ENCODE assay signal across 20 cellular contexts in the genomic region with DNA sequence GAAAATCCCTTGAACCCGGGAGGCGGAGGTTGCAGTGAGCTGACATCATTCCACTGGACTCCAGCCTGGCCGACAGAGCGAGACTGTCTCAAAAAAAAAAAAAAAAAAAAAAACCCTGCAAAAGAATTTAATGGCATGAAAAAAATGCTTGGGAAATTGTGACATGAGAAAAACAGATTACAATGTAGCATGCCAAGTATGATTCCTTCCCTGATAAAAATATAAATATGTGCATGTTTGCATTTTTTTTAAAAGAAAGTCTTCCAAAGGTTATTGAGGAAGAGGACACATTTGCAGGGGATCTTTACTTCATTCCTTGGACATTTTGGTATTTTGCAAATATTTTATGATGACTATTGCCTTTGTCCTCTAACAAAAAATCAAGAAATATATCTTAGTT. TPM values are rescaled to one million over a fixed set of nuclear protein-coding genes. Genes with fewer than 3 reads are reported as not detected.
"Had no signal": no experiment of that assay in that cellular context is flagged by ENCODE, and none has a peak within 500 bp of the region (broad histone marks: within the 10 kb centered on the region; RNA-seq: fewer than 3 reads in every experiment).

No MANE protein-coding gene starts in this region.

- DNase-seq: activated CD4-positive, alpha-beta T cell treated with anti-CD3 and anti-CD28 coated beads, Interleukin-2, amount 10 ng/mL, durations not matched to agents 7 days and 5 days; activated CD8-positive, alpha-beta memory T cell treated with anti-CD3 and anti-CD28 coated beads, Interleukin-2, amount 50 U/mL, for 48 hours; activated gamma-delta T cell treated with Interleukin-2 at 50 U/mL for 16 hours; activated naive CD8-positive, alpha-beta T cell treated with anti-CD3 and anti-CD28 coated beads for 36 hours; activated T-cell treated with anti-CD3 and anti-CD28 coated beads, Interleukin-2, amount 50 U/mL, for 72 hours; cortex of kidney; effector CD8-positive, alpha-beta T cell; glutamatergic neuron; left colon; midbrain; spleen; upper lobe of right lung had no signal

- ATAC-seq: activated T-cell treated with anti-CD3 and anti-CD28 coated beads, Interleukin-2, amount 50 U/mL, for 72 hours; left colon; sciatic nerve; upper lobe of right lung had no signal

- H3K4me3 ChIP-seq: spleen, upper lobe of right lung had no signal

- H3K36me3 ChIP-seq: spleen, upper lobe of right lung had no signal

- H3K27ac ChIP-seq: spleen, upper lobe of right lung had no signal

- H3K4me1 ChIP-seq: upper lobe of right lung had no signal

- H3K9me3 ChIP-seq: spleen, upper lobe of right lung had no signal

- H3K27me3 ChIP-seq: upper lobe of right lung had no signal

RNA-seq across cellular contexts. Expression of a gene that starts 14.5 kb away (rescaled TPM):
- total RNA-seq: epithelial cell of proximal tubule, lung microvascular endothelial cell, osteoblast, pulmonary artery endothelial cell, temporal lobe had no signal
- polyA plus RNA-seq: neural cell had no signal

RNA-seq across cellular contexts. Expression of a gene that starts 23.5 kb away (rescaled TPM):
- total RNA-seq: epithelial cell of proximal tubule, lung microvascular endothelial cell, myocyte, osteoblast, pulmonary artery endothelial cell, sciatic nerve, spleen, temporal lobe, upper lobe of right lung had no signal
- polyA plus RNA-seq: neural cell had no signal

RNA-seq across cellular contexts. Expression of a gene that starts 48.3 kb away (rescaled TPM):
- total RNA-seq: myocyte, temporal lobe had no signal
